In the genomic region with DNA sequence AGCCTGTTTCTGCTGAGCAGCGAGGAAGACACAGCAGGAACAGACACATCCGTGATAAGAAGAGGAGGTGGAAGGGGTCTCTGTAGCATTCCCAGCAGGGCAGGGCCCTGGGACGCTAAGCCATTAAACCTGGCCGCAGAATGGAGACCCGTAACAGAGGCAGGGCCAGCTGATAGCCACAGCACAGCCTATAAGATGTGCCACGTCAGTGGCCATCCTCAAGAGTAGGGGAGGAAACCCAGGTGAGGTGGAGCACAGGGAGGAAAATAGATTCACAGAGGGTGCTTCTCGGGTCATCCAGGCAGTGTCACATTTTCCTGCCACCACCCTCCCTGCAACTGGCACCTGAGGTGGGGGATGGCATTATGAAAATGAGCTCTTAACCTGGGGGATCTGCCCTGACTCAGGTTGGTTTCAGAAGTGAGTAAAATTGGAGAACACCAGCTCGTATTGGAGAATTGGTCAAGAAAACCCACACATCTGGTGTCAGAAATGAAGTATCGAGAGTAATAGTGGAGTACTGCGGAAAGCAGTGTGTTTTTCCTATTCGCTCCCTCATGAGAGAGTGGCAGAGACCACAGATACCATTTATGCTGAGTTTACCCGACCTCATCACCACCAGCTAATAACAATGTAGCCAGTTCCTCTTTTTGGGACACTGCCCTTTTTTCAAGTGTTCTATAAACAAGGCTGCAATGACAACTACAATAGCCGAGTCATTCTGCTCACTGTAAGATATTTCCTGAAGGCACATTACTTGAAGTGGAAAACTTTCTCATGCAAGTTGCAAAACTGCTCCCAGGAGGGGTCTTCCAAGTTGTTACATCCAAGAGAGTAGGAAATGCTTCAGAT, we compare ENCODE assay signal across 8 cellular contexts.
DNase-seq lines count a peak whose midpoint lies in the region; ATAC-seq and TF ChIP-seq lines count a peak whose summit lies in the region.

No MANE protein-coding gene starts in this region.

- no peak overlapping the region for H3K4me3 ChIP-seq in sigmoid colon

- H3K4me1 ChIP-seq in sigmoid colon: no peaks in the 10 kb centered on the region

- TF ChIP-seq POLR2A in sigmoid colon (IDR thresholded peaks at IDR 0.05): no peak

- no peaks in the 10 kb centered on the region for H3K36me3 ChIP-seq in sigmoid colon

- no peak overlapping the region for H3K27ac ChIP-seq in sigmoid colon

- DNase-seq in kidney tubule cell (ENCODE audit: low spot score) (peak; percentile 17), sigmoid colon (no peak), cerebellar cortex (ENCODE audit: low spot score) (no peak), NCI-H2227 treated with DMSO at 0.1 percent for 48 hours (lab: John Stamatoyannopoulos, UW) (no peak)
- DNase-seq in activated CD4-positive, alpha-beta T cell treated with anti-CD3 and anti-CD28 coated beads, Interleukin-2, amount 50 U/mL, for 4 hours: no peak

- ATAC-seq in GM18502 (IDR thresholded peaks at IDR 0.05; ENCODE audit: poor library complexity, unreplicated experiment) (peak; percentile 93), GM21529 (IDR thresholded peaks at IDR 0.05; ENCODE audit: unreplicated experiment) (peak; percentile 91), HG03521 (IDR thresholded peaks at IDR 0.05; ENCODE audit: unreplicated experiment) (peak; percentile 86)

- 52 to 68% methylated on average over 13 of the region's 13 CpGs for WGBS in sigmoid colon, 2 donors

- intact Hi-C loops in sigmoid colon (cut with DNase I): no loop called here

- TF ChIP-seq CTCF in sigmoid colon (IDR thresholded peaks at IDR 0.05): no peak

- TF ChIP-seq EP300 in sigmoid colon (IDR thresholded peaks at IDR 0.05): no peak

- H3K27me3 ChIP-seq in sigmoid colon: no peaks in the 10 kb centered on the region

- peaks cover 0 to 3% (median 1%) of the 10 kb centered on the region in 4 donors for H3K9me3 ChIP-seq in sigmoid colon
